22 cellular contexts compared by ENCODE assay signal in the genomic region with DNA sequence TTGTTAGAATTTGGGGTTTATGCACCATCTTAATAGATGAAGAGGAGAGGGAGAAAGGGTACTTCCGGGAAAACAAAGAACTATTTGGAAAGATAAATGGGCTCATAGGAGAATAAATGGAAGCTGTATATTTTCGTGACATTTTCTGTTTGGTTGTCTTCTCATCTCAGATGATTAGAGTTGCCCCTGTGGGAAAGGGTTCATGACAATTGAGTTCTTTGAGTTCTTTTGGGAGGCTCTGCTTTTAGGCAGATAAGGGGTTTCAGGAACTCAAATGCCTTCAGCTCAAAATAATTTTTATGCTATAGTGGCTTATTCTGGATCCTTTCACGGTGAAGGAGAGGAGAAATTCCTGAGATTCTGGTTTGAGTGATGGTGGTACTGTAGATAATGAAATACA.
"Had no signal": no experiment of that assay in that cellular context is flagged by ENCODE, and none has a peak within 500 bp of the region (broad histone marks: within the 10 kb centered on the region; RNA-seq: fewer than 3 reads in every experiment).

No MANE protein-coding gene starts in this region.

- DNase-seq: KBM-7, MG63, NCI-H1092, NCI-H1105 treated with DMSO at 0.1 percent for 48 hours, NCI-H1417 treated with DMSO at 0.1 percent for 48 hours, NCI-H146, NCI-H1694 treated with DMSO at 0.1 percent for 48 hours, NCI-H1930, NCI-H2081, NCI-H2107, NCI-H2171, NCI-H226, NCI-H446, NCI-H510A, NCI-H524 treated with DMSO at 0.1 percent for 48 hours, NCI-H69, NCI-H774, Right ventricle myocardium superior, RPMI8226, SIG-M5, SK-N-SH had no signal

- H3K27me3 ChIP-seq: MG63, SJSA1 had no signal

- H3K9me3 ChIP-seq: SK-N-SH had no signal

- H3K4me3 ChIP-seq: MG63, SJSA1 had no signal

- H3K4me1 ChIP-seq: SJSA1 had no signal

- H3K27ac ChIP-seq: SJSA1 had no signal
